ENCODE assay signal across 19 cellular contexts in genomic region chr3:129684270-129684669, GRCh38.
"Had no signal": no experiment of that assay in that cellular context is flagged by ENCODE, and none has a peak within 500 bp of the region (broad histone marks: within the 10 kb centered on the region; RNA-seq: fewer than 3 reads in every experiment).

No MANE protein-coding gene starts in this region.

- H3K27me3 Mint-ChIP-seq: naive thymus-derived CD4-positive, alpha-beta T cell had no signal

- FAIRE-seq: astrocyte had no signal

- ATAC-seq: activated naive CD4-positive, alpha-beta T cell treated with anti-CD3 and anti-CD28 coated beads, Interleukin-2, amount 50 U/mL, for 72 hours; left cardiac atrium; naive thymus-derived CD4-positive, alpha-beta T cell had no signal

- H3K9me3 Mint-ChIP-seq: activated naive CD4-positive, alpha-beta T cell treated with anti-CD3 and anti-CD28 coated beads, Interleukin-2, amount 50 U/mL, for 72 hours; naive thymus-derived CD4-positive, alpha-beta T cell had no signal

- H3K4me3 ChIP-seq: adrenal gland, esophagus squamous epithelium, hepatocyte, ovary, sigmoid colon, thyroid gland had no signal

- H3K36me3 ChIP-seq: adrenal gland, esophagus squamous epithelium, ovary, sigmoid colon, thyroid gland had no signal

- H2AFZ ChIP-seq: hepatocyte had no signal

- H3K27me3 ChIP-seq: adrenal gland, esophagus squamous epithelium, hepatocyte, ovary, sigmoid colon, thyroid gland had no signal

- H3K27ac ChIP-seq: adrenal gland, esophagus squamous epithelium, hepatocyte, ovary, sigmoid colon, thyroid gland, VCaP had no signal

- DNase-seq: activated CD4-positive, alpha-beta T cell treated with anti-CD3 and anti-CD28 coated beads, Interleukin-2, amount 50 U/mL, for 4 hours; activated CD4-positive, CD25-positive, alpha-beta regulatory T cell treated with anti-CD3 and anti-CD28 coated beads, Interleukin-2, amount 50 U/mL, for 72 hours; activated gamma-delta T cell treated with Interleukin-2 at 50 U/mL for 16 hours; adrenal gland; dermis blood vessel endothelial cell; effector memory CD4-positive, alpha-beta T cell; esophagus squamous epithelium; left cardiac atrium; mesenchymal stem cell; naive thymus-derived CD4-positive, alpha-beta T cell; ovary; sigmoid colon; stimulated activated CD8-positive, alpha-beta memory T cell treated with anti-CD3 and anti-CD28 coated beads, Interleukin-4, amount 100 ng/mL, for 48 hours; stimulated activated naive CD4-positive, alpha-beta T cell treated with Interleukin-2 at 50 U/mL for 16 hours; thyroid gland had no signal

- H3K4me2 ChIP-seq: hepatocyte had no signal

- H3K9me3 ChIP-seq: adrenal gland, esophagus squamous epithelium, ovary, sigmoid colon, thyroid gland had no signal

- H3K4me3 Mint-ChIP-seq: naive thymus-derived CD4-positive, alpha-beta T cell had no signal

- H3K27ac Mint-ChIP-seq: activated naive CD4-positive, alpha-beta T cell treated with anti-CD3 and anti-CD28 coated beads, Interleukin-2, amount 50 U/mL, for 72 hours had no signal

- H3K36me3 Mint-ChIP-seq: activated naive CD4-positive, alpha-beta T cell treated with anti-CD3 and anti-CD28 coated beads, Interleukin-2, amount 50 U/mL, for 72 hours had no signal
